ENCODE assay signal across 8 cellular contexts in the genomic region with DNA sequence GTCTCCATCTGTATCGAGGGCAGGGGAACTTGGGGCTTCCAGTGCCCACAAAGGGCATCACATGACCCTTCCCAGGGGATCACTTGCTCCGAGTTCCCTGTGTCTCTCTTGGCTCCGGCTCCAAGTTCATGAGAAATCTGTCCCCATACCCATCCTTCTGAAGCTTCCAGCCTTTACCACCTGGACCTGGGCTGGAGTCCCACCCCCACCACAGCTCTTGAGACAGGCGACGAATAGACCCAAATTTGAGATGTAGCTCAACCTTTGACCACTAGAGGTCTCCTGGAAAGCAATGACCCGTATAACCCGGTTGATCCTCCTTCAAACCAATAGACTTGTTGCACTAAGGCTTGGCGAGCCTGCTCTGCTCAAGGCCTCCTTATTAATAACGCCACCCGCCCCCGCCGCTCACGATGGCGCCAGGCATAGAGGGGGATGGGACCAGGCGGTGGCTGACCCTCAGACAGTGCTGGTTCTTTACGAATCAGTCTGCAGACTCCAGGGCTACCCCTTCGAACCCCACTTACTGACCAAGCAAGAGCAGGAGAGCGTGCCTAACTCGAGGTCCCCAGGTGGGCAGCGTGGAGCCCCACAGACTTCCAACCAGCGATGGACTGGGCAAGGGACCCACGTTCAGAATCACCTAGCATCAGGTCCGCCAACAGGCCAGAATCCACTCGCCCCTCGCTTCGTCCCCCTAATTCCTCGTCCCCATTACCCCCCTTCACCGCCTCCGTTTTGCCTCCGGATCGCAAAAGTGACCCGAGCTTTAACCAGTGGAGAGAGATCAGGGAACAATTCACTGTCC. TPM values are rescaled to one million over a fixed set of nuclear protein-coding genes. Genes with fewer than 3 reads are reported as not detected.
DNase-seq lines count a peak whose midpoint lies in the region; ATAC-seq, FAIRE-seq and TF ChIP-seq lines count a peak whose summit lies in the region.

No MANE protein-coding gene starts in this region.

- H3K4me2 ChIP-seq in PC-9 = no peak overlapping the region

- H3K4me3 Mint-ChIP-seq in activated naive CD8-positive, alpha-beta T cell = peak overlapping the region; percentile 81

- DNase-seq in COLO668 (lab: John Stamatoyannopoulos, UW; ENCODE audit: unreplicated experiment) (peak; percentile 16), PC-9 (no peak), heart left ventricle (peak; percentile 48 to 78 (median 64)), pancreas (peak; percentile 57 to 81 (median 76)), cerebellar nuclear complex (lab: John Stamatoyannopoulos, UW) (no peak)

- no peaks in the 10 kb centered on the region for H3K9me2 ChIP-seq in PC-9 (ENCODE audit: insufficient read depth)

- H3K27me3 ChIP-seq in PC-9 (ENCODE audit: insufficient read depth, low read depth) (no peaks in the 10 kb centered on the region), heart left ventricle (no peaks in the 10 kb centered on the region), pancreas (no peaks in the 10 kb centered on the region)

- H2AFZ ChIP-seq in PC-9 = no peak overlapping the region

- H3K27ac ChIP-seq in PC-9 (no peak overlapping the region), heart left ventricle (peak overlapping the region in 11 of 12 donors; percentile 31 to 77 (median 61)), pancreas (peak overlapping the region; percentile 28 to 76 (median 50))

- peaks cover 30% of the 10 kb centered on the region for H3F3A ChIP-seq in PC-9 (ENCODE audit: insufficient read depth, low read depth)

- ATAC-seq in GM19324 (IDR thresholded peaks at IDR 0.05; ENCODE audit: low FRiP score, unreplicated experiment) (peak; percentile 75), HG03354 (IDR thresholded peaks at IDR 0.05; ENCODE audit: poor library complexity, severe bottlenecking, unreplicated experiment) (peak; percentile 64), heart left ventricle (peak; percentile 74 to 89 (median 86)), pancreas (peak; percentile 85 to 88 (median 86))

- intact Hi-C loops in PC-9 (cut with micrococcal nuclease; ENCODE audit: unreplicated experiment) = no loop called here
- intact Hi-C loops in heart left ventricle (cut with DNase I) = loop anchor here in 9 of 10 donors (1.0 to 10.0 kb wide), 7 partner anchors 138 to 350 kb away; no protein-coding TSS in a partner anchor
- intact Hi-C loops in pancreas (cut with DNase I) = loop anchor here in 1 of 3 donors (10.0 kb wide), 1 partner anchor 358 kb away; no protein-coding TSS in a partner anchor

- H3K9me3 ChIP-seq in PC-9 (ENCODE audit: insufficient read depth, low read depth) (no peaks in the 10 kb centered on the region), heart left ventricle (no peaks in the 10 kb centered on the region), pancreas (no peaks in the 10 kb centered on the region)

- H3K36me3 ChIP-seq in PC-9 (ENCODE audit: low read depth) (no peaks in the 10 kb centered on the region), heart left ventricle (no peaks in the 10 kb centered on the region), pancreas (no peaks in the 10 kb centered on the region)

- peak overlapping the region; percentile 93 for H3K27ac Mint-ChIP-seq in activated naive CD8-positive, alpha-beta T cell

- no TSS peak for BruUV-seq in PC-9 (replicated peaks; lab: Mats Ljungman, UMichigan)

- H3K4me1 ChIP-seq in PC-9 (replicated peaks; ENCODE audit: insufficient read depth) = peaks cover 22% of the 10 kb centered on the region
- peaks cover 0 to 38% (median 17%) of the 10 kb centered on the region in 12 donors for H3K4me1 ChIP-seq in heart left ventricle
- peaks cover 7 to 15% (median 11%) of the 10 kb centered on the region in 3 donors for H3K4me1 ChIP-seq in pancreas

- H3K9me3 Mint-ChIP-seq in activated naive CD8-positive, alpha-beta T cell (ENCODE audit: low read depth) = no peaks in the 10 kb centered on the region

- WGBS in heart left ventricle, 4 donors = 13 to 26% (median 18%) methylated on average over 29 to 32 of the region's 32 CpGs
- 7 to 11% methylated on average over 32 of the region's 32 CpGs for WGBS in pancreas, 2 donors

- peaks cover 45% of the 10 kb centered on the region for H3K4me1 Mint-ChIP-seq in activated naive CD8-positive, alpha-beta T cell (ENCODE audit: low read depth)

- FAIRE-seq in pancreas (lab: Jason Lieb, UNC) = no peak

- TF ChIP-seq CTCF in PC-9 (conservative IDR thresholded peaks at IDR 0.05) = peak; percentile 64
- peak; percentile 55 to 79 (median 70) for TF ChIP-seq CTCF in heart left ventricle (IDR thresholded peaks at IDR 0.05)
- peak; percentile 60 to 69 (median 62) for TF ChIP-seq CTCF in pancreas (IDR thresholded peaks at IDR 0.05)

- no peaks in the 10 kb centered on the region for H3K79me2 ChIP-seq in PC-9 (ENCODE audit: low read depth)

- no peaks in the 10 kb centered on the region for H3K27me3 Mint-ChIP-seq in activated naive CD8-positive, alpha-beta T cell

- no peaks in the 10 kb centered on the region for H4K20me1 ChIP-seq in PC-9 (ENCODE audit: insufficient read depth)

- POLR2A ChIA-PET in PC-9 (lab: Charles Lee; ENCODE audit: unreplicated experiment) = interaction anchor here (0.6 to 0.7 kb wide), 2 partner anchors 62 to 348 kb away, joined by 5 to 6 read pairs; no protein-coding TSS in a partner anchor

- H3K36me3 Mint-ChIP-seq in activated naive CD8-positive, alpha-beta T cell = no peaks in the 10 kb centered on the region

- H3K4me3 ChIP-seq in PC-9 = no peak overlapping the region
- peak overlapping the region; percentile 10 to 57 (median 46) for H3K4me3 ChIP-seq in heart left ventricle
- H3K4me3 ChIP-seq in pancreas = peak overlapping the region; percentile 19 to 55 (median 37)

- CTCF ChIA-PET in PC-9 (lab: Charles Lee) = interaction anchor here (0.6 to 1.1 kb wide), 8 partner anchors 48 to 953 kb away, joined by 3 to 11 read pairs (median 4); no protein-coding TSS in a partner anchor

- TF ChIP-seq POLR2A in heart left ventricle (IDR thresholded peaks at IDR 0.05) = no peak

RNA-seq across cellular contexts. Expression of a gene that starts 4.4 kb away (rescaled TPM):
- 7.4 and 8.5 TPM in 2 replicates for total RNA-seq in PC-9 (2021)
- 10 to 100 TPM; 11.2 to 45.5 (median 29.9) TPM for total RNA-seq in heart left ventricle
- polyA plus RNA-seq in heart left ventricle = 10 to 100 TPM in 1 of 2 donors, 1 to 10 TPM in 1; 4.5 to 15.8 TPM
- total RNA-seq in pancreas = 10 to 100 TPM in 2 of 6 donors, 1 to 10 TPM in 4; 2.6 to 13.0 (median 6.8) TPM
- 1 to 10 TPM; 2.6 to 3.9 TPM for polyA plus RNA-seq in pancreas

Comparison
In these comparisons a context has a peak if more than half of its experiments do, and no peak if none do; other contexts are left out.
1. DNase-seq: peak in COLO668 (single experiment), heart left ventricle (5 of 5) and pancreas (6 of 6); none in PC-9 (0 of 2) and cerebellar nuclear complex (0 of 2).
2. Peak in every context shown above with its lines, with median percentiles within 50 percentile points of each other: ATAC-seq and CTCF ChIP-seq.